12 cellular contexts compared by ENCODE assay signal in the genomic region with DNA sequence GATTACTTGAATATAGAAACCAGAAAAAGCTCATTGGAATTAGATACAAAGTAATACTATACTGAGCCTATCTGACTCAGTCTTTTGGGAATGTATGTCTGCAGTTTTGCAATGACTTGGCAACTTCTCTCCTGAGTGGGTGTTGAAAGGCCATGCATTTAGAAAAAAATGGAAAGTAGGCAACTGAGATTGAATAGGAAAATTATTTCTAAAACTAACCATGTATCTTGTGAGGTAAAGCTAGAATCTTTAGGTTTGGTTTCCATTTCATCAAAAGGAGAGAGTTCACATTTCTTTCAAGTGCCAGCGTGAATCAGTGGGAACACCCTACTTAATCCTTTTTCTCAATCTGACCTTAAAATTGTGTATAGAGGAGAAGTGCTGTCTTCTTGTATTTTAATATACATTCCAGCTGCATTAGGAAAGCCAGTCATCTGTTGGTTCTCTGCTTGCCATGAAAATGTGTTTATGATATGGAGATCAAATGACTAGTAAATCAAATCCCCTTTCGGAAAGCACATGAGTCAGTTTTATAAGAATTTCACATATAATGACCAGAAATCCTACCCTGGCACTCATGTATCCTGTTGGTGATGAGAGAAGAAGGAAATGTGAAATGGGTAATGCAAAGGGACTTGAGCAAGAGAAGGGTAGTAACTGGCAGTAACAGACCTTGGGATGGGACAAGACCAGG. TPM values are rescaled to one million over a fixed set of nuclear protein-coding genes. Genes with fewer than 3 reads are reported as not detected.
DNase-seq lines count a peak whose midpoint lies in the region; ATAC-seq and TF ChIP-seq lines count a peak whose summit lies in the region.
"Had no signal": no experiment of that assay in that cellular context is flagged by ENCODE, and none has a peak within 500 bp of the region (broad histone marks: within the 10 kb centered on the region; RNA-seq: fewer than 3 reads in every experiment).

No MANE protein-coding gene starts in this region.

- no peak for TF ChIP-seq CTCF in ascending aorta (IDR thresholded peaks at IDR 0.05)
- no peak for TF ChIP-seq CTCF in lower lobe of right lung (IDR thresholded peaks at IDR 0.05)

- no peaks in the 10 kb centered on the region for H3K9me3 ChIP-seq in ascending aorta
- H3K9me3 ChIP-seq in thymus (ENCODE audit: control insufficient read depth), result no peaks in the 10 kb centered on the region
- no peaks in the 10 kb centered on the region for H3K9me3 ChIP-seq in lower lobe of right lung

- peaks cover 30 to 62% of the 10 kb centered on the region in 2 donors for H3K36me3 Mint-ChIP-seq in activated naive CD4-positive, alpha-beta T cell treated with anti-CD3 and anti-CD28 coated beads, Interleukin-2, amount 50 U/mL, for 72 hours

- no peak for DNase-seq in activated naive CD4-positive, alpha-beta T cell treated with anti-CD3 and anti-CD28 coated beads, Interleukin-2, amount 50 U/mL, for 72 hours (ENCODE audit: low spot score in 2 of 2)
- no peak for DNase-seq in activated naive CD4-positive, alpha-beta T cell treated with Interleukin-2 at 50 U/mL for 16 hours
- DNase-seq in ascending aorta (ENCODE audit: low spot score in 2 of 2) (peak in 1 of 2 donors; percentile 66), iris pigment epithelial cell (ENCODE audit: low read depth) (peak; percentile 97), COLO668 (lab: John Stamatoyannopoulos, UW; ENCODE audit: unreplicated experiment) (no peak), NCI-H1417 (lab: John Stamatoyannopoulos, UW) (no peak), lower lobe of right lung (no peak)
- DNase-seq: activated B cell treated with CpG ODN at 0.5 μM for 24 hours; erythroblast; Karpas-422; stimulated activated CD4-positive, alpha-beta T cell treated with anti-CD3 and anti-CD28 coated beads, Interleukin-2, amount 100 ng/mL, for 48 hours had no signal

- H3K36me3 ChIP-seq in ascending aorta (peaks cover 64 to 76% of the 10 kb centered on the region in 2 donors), thymus (ENCODE audit: control insufficient read depth, insufficient read depth) (peaks cover 57% of the 10 kb centered on the region), lower lobe of right lung (peaks cover 99% of the 10 kb centered on the region)

- peak overlapping the region; percentile 87 to 96 for H3K27ac Mint-ChIP-seq in activated naive CD4-positive, alpha-beta T cell treated with anti-CD3 and anti-CD28 coated beads, Interleukin-2, amount 50 U/mL, for 72 hours
- H3K27ac Mint-ChIP-seq: activated B cell treated with CpG ODN at 0.5 μM for 24 hours had no signal

- intact Hi-C loops in ascending aorta (cut with DNase I), result no loop called here
- intact Hi-C loops in lower lobe of right lung (cut with DNase I), result no loop called here

- H3K4me3 ChIP-seq in ascending aorta (no peak overlapping the region), thymus (ENCODE audit: low read length) (no peak overlapping the region), lower lobe of right lung (no peak overlapping the region)

- H3K27ac ChIP-seq in ascending aorta (peak overlapping the region; percentile 45 to 56), thymus (ENCODE audit: low read depth) (peak overlapping the region; percentile 36), lower lobe of right lung (no peak overlapping the region)

- H3K27me3 ChIP-seq in ascending aorta, result no peaks in the 10 kb centered on the region
- H3K27me3 ChIP-seq in thymus (ENCODE audit: control insufficient read depth, insufficient read depth), result no peaks in the 10 kb centered on the region
- no peaks in the 10 kb centered on the region for H3K27me3 ChIP-seq in lower lobe of right lung (ENCODE audit: low read depth)

- H3K4me1 ChIP-seq in ascending aorta (peaks cover 0 to 3% of the 10 kb centered on the region in 2 donors), thymus (ENCODE audit: control insufficient read depth, insufficient read depth, low read length) (no peaks in the 10 kb centered on the region), lower lobe of right lung (no peaks in the 10 kb centered on the region)

- 94% methylated on average over 2 of the region's 2 CpGs for WGBS in thymus

- ATAC-seq in activated naive CD4-positive, alpha-beta T cell treated with anti-CD3 and anti-CD28 coated beads, Interleukin-2, amount 50 U/mL, for 72 hours, result peak; percentile 84 to 91
- no peak for ATAC-seq in lower lobe of right lung

- H3K9me3 Mint-ChIP-seq in activated naive CD4-positive, alpha-beta T cell treated with anti-CD3 and anti-CD28 coated beads, Interleukin-2, amount 50 U/mL, for 72 hours, result no peaks in the 10 kb centered on the region
- H3K9me3 Mint-ChIP-seq: activated B cell treated with CpG ODN at 0.5 μM for 24 hours had no signal

RNA-seq across cellular contexts. Expression of gene NFX1, which starts 30.4 kb away (rescaled TPM):
- total RNA-seq in activated naive CD4-positive, alpha-beta T cell treated with anti-CD3 and anti-CD28 coated beads, Interleukin-2, amount 50 U/mL, for 72 hours, result 10 to 100 TPM; 38.4 to 43.7 TPM
- 14.2 TPM for total RNA-seq in ascending aorta
- 15.5 TPM for polyA plus RNA-seq in thymus
- total RNA-seq in lower lobe of right lung, result 36.2 TPM

RNA-seq across cellular contexts. Expression of gene CHMP5, which starts 55.9 kb away (rescaled TPM):
- total RNA-seq in activated naive CD4-positive, alpha-beta T cell treated with anti-CD3 and anti-CD28 coated beads, Interleukin-2, amount 50 U/mL, for 72 hours, result 100 to 1,000 TPM; 115 to 123 TPM
- 47.5 TPM for total RNA-seq in ascending aorta
- polyA plus RNA-seq in thymus, result 118 TPM
- 80.9 TPM for total RNA-seq in lower lobe of right lung

RNA-seq across cellular contexts. Expression of gene BAG1, which starts 56.2 kb away (rescaled TPM):
- total RNA-seq in activated naive CD4-positive, alpha-beta T cell treated with anti-CD3 and anti-CD28 coated beads, Interleukin-2, amount 50 U/mL, for 72 hours, result 10 to 100 TPM; 35.4 to 82.9 TPM
- 58.5 TPM for total RNA-seq in ascending aorta
- 88.8 TPM for polyA plus RNA-seq in thymus
- 98.5 TPM for total RNA-seq in lower lobe of right lung

Comparison
In these comparisons a context has a peak if more than half of its experiments do, and no peak if none do; other contexts are left out.
1. ATAC-seq: peak in activated naive CD4-positive, alpha-beta T cell treated with anti-CD3 and anti-CD28 coated beads, Interleukin-2, amount 50 U/mL, for 72 hours (2 of 2); none in lower lobe of right lung (0 of 2).